22 cellular contexts compared by ENCODE assay signal in the genomic region with DNA sequence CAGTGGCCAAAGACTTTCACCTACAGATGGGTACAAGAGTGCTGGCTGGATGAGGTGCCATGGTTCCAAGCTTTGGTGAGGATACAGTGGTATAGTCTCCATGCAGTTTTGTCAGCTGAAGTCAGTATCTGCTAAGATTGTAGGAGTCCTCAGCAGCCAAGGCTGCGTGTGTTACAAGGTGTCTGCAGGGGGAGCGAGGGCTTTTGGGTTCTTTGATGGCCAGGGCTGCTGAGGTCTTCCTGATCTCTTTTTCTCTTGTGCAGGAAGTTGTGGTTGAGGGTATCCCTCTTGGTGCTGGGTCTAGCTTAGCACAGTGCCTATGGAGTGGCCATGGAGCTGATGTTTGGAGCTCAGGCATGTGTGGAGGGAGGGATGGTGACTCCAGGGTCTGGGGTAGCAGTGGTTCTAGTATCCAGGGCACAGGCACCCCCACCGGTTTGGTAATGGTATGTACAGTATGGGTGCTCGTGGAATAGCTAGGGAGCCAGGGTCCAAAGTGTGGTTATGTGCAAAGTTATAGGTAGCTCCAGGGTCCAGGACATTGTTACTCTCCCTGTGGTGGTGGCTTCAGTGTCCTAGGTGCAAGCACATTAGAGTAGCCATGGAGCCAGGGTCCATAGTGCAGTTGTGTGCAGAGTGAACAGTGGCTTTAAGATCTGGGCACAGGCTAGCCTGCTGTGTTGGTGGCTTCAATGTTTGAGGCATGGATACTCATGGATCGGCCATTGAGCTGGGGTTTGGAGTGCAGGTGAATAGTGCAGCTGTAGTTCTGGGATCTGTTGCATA.
"Had no signal": no experiment of that assay in that cellular context is flagged by ENCODE, and none has a peak within 500 bp of the region (broad histone marks: within the 10 kb centered on the region; RNA-seq: fewer than 3 reads in every experiment).

No MANE protein-coding gene starts in this region.

- H3K4me3 Mint-ChIP-seq: activated T-cell treated with anti-CD3 and anti-CD28 coated beads, Interleukin-2, amount 50 U/mL, for 4 hours; central memory CD8-positive, alpha-beta T cell; memory B cell; stimulated activated naive B cell treated with anti-CD40 and anti-IgM and Interleukin-4, amounts not matched to agents 10 μg/mL and 1 μg/mL and 100 μg/mL, for 72 hours; T-helper 1 cell treated with Interleukin-12 subunit alpha and Interleukin-12 subunit beta and Interleukin-4 antibody, amounts not matched to agents 30 μg/mL and 1 μg/mL, for 36 hours had no signal

- H3K27me3 Mint-ChIP-seq: central memory CD8-positive, alpha-beta T cell; memory B cell; naive B cell; stimulated activated naive B cell treated with anti-CD40 and anti-IgM and Interleukin-4, amounts not matched to agents 10 μg/mL and 1 μg/mL and 100 μg/mL, for 72 hours had no signal

- H3K27ac Mint-ChIP-seq: memory B cell; naive B cell; stimulated activated naive B cell treated with anti-CD40 and anti-IgM and Interleukin-4, amounts not matched to agents 10 μg/mL and 1 μg/mL and 100 μg/mL, for 72 hours; T-helper 1 cell treated with Interleukin-12 subunit alpha and Interleukin-12 subunit beta and Interleukin-4 antibody, amounts not matched to agents 30 μg/mL and 1 μg/mL, for 36 hours had no signal

- H3K36me3 ChIP-seq: ascending aorta, left ventricle myocardium inferior, ovary, sigmoid colon had no signal

- DNase-seq: activated CD4-positive, alpha-beta T cell treated with anti-CD3 and anti-CD28 coated beads, Interleukin-2, amount 50 U/mL, for 1 hour; activated CD8-positive, alpha-beta memory T cell treated with anti-CD3 and anti-CD28 coated beads, Interleukin-2, amount 50 U/mL, for 4 hours; activated effector memory CD4-positive, alpha-beta T cell treated with anti-CD3 and anti-CD28 coated beads, Interleukin-2, amount 50 U/mL, for 16 hours; activated naive CD4-positive, alpha-beta T cell treated with anti-CD3 and anti-CD28 coated beads, Interleukin-2, amount 50 U/mL, for 16 hours; activated T-cell treated with anti-CD3 and anti-CD28 coated beads, Interleukin-2, amount 50 U/mL, for 4 hours; erythroblast; foreskin melanocyte; glutamatergic neuron; hypothalamus; left ventricle myocardium inferior; mucosa of descending colon; naive B cell; ovary; sigmoid colon; stimulated activated CD4-positive, alpha-beta T cell treated with anti-CD3 and anti-CD28 coated beads, Interleukin-4, amount 100 ng/mL, for 24 hours; stimulated activated naive B cell treated with anti-CD40 and anti-IgM and Interleukin-4, amounts not matched to agents 10 μg/mL and 1 μg/mL and 100 μg/mL, for 72 hours had no signal

- H3K9me3 ChIP-seq: mucosa of descending colon, ovary, sigmoid colon had no signal

- H3K27me3 ChIP-seq: ascending aorta, ovary, sigmoid colon had no signal

- ATAC-seq: activated CD4-positive, CD25-positive, alpha-beta regulatory T cell treated with anti-CD3 and anti-CD28 coated beads, Interleukin-2, amount 50 U/mL, for 24 hours; activated T-cell treated with anti-CD3 and anti-CD28 coated beads, Interleukin-2, amount 50 U/mL, for 4 hours; mucosa of descending colon; stimulated activated naive B cell treated with anti-CD40 and anti-IgM and Interleukin-4, amounts not matched to agents 10 μg/mL and 1 μg/mL and 100 μg/mL, for 72 hours had no signal

- H3K4me1 Mint-ChIP-seq: central memory CD8-positive, alpha-beta T cell; memory B cell; naive B cell; stimulated activated naive B cell treated with anti-CD40 and anti-IgM and Interleukin-4, amounts not matched to agents 10 μg/mL and 1 μg/mL and 100 μg/mL, for 72 hours had no signal

- H3K4me1 ChIP-seq: ascending aorta, left ventricle myocardium inferior, sigmoid colon had no signal

- H3K27ac ChIP-seq: ascending aorta, coronary artery, left ventricle myocardium inferior, ovary, sigmoid colon had no signal

- H3K4me3 ChIP-seq: ascending aorta, coronary artery, left ventricle myocardium inferior, mucosa of descending colon, ovary, sigmoid colon had no signal

- H3K36me3 Mint-ChIP-seq: memory B cell; naive B cell; stimulated activated naive B cell treated with anti-CD40 and anti-IgM and Interleukin-4, amounts not matched to agents 10 μg/mL and 1 μg/mL and 100 μg/mL, for 72 hours had no signal
